Comparison of ENCODE assay signal across 8 cellular contexts in the genomic region with DNA sequence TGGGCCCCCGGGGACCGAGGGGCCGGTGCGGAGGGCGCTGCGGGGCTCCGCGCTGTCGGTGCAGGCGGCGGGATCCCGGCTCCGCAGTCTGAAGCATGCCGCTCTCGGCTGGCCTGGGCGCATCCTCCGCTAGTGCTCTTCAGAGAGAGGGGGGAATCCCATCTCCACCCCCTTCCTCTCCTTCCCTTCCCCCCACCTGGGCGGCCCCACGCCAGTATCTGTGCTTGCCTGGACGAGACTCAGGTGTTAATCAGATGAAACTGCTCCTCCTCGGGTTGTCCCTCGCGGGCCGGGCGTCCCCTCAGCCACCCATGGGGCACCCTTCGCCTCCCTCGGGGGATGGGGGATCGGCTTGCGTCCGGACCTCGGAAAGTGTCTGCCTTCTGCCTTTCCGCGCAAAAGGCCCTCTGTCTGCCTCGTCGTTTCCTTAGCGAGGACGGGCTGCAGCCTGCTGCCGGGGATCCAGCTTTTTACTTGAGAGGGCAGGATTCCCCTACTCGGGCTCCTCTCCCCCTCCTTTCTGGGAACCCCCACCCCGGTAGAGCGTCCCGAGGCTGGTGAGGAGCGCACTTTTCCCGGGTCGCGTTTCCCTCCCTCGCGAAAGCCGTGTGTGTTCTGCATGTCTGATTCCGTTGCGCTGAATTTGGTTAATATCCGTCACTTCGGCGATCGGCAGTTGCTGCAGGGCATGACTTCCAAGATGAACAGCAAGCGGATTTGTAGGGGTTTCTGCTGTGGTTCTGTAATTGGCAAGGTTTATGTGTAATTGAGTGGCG. TPM values are rescaled to one million over a fixed set of nuclear protein-coding genes. Genes with fewer than 3 reads are reported as not detected.
DNase-seq lines count a peak whose midpoint lies in the region; ATAC-seq and TF ChIP-seq lines count a peak whose summit lies in the region.

No MANE protein-coding gene starts in this region.

- intact Hi-C loops in CD14-positive monocyte (cut with micrococcal nuclease), result no loop called here

- TF ChIP-seq CTCF in CD14-positive monocyte (IDR thresholded peaks at IDR 0.05) (no peak), LNCaP clone FGC (IDR thresholded peaks at IDR 0.05; ENCODE audit: control insufficient read depth, extremely low read depth, insufficient read depth) (no peak), choroid plexus epithelial cell (conservative IDR thresholded peaks at IDR 0.05; ENCODE audit: low read depth, low read length) (no peak)

- H3K4me3 ChIP-seq in LNCaP clone FGC (ENCODE audit: low read depth, low read length) (peak overlapping the region; percentile 97), choroid plexus epithelial cell (ENCODE audit: low read depth, low read length) (peak overlapping the region; percentile 93)

- peaks cover 0 to 2% of the 10 kb centered on the region in 2 donors for H3K36me3 Mint-ChIP-seq in CD14-positive monocyte

- ATAC-seq in GM19467 (IDR thresholded peaks at IDR 0.05; ENCODE audit: unreplicated experiment), result peak; percentile 24

- DNase-seq in CD14-positive monocyte (ENCODE audit: low spot score), result no peak
- DNase-seq in LNCaP clone FGC (ENCODE audit: low read depth), result no peak
- peak; percentile 29 to 37 for DNase-seq in activated CD4-positive, alpha-beta T cell treated with anti-CD3 and anti-CD28 coated beads for 24 hours (ENCODE audit: low read depth in 2 of 2)
- DNase-seq in choroid plexus epithelial cell (ENCODE audit: low read depth), result peak; percentile 33
- DNase-seq in left kidney (ENCODE audit: low read depth, low spot score), result peak; percentile 69
- peak; percentile 20 to 44 (median 34) for DNase-seq in stimulated activated CD4-positive, alpha-beta T cell treated with anti-CD3 and anti-CD28 coated beads, Interleukin-1b, Interleukin-23, amount 100 ng/mL, for 24 hours (ENCODE audit: low read depth in 4 of 4, low spot score in 1 of 4)
- DNase-seq in middle frontal gyrus (ENCODE audit: extremely low spot score, low spot score), result no peak

- H3K27me3 Mint-ChIP-seq in CD14-positive monocyte (ENCODE audit: low read depth in 3 of 3), result peaks cover 19 to 22% (median 20%) of the 10 kb centered on the region in 3 donors

- peak overlapping the region; percentile 85 to 97 for H3K4me3 Mint-ChIP-seq in CD14-positive monocyte

- H3K27ac Mint-ChIP-seq in CD14-positive monocyte, result peak overlapping the region in 1 of 7 donors; percentile 10

- peaks cover 32% of the 10 kb centered on the region for H3K4me1 Mint-ChIP-seq in CD14-positive monocyte

- H3K9me3 Mint-ChIP-seq in CD14-positive monocyte, result peaks cover 0 to 4% (median 0%) of the 10 kb centered on the region in 7 donors

RNA-seq across cellular contexts. Expression of a gene that starts 1.1 kb away (rescaled TPM):
- polyA plus RNA-seq in CD14-positive monocyte, result 1 to 10 TPM; 1.9 to 3.0 TPM

RNA-seq across cellular contexts. Expression of a gene that starts 22.9 kb away (rescaled TPM):
- not detected for polyA plus RNA-seq in CD14-positive monocyte

Comparison
In these comparisons a context has a peak if more than half of its experiments do, and no peak if none do; other contexts are left out.
1. DNase-seq: peak in activated CD4-positive, alpha-beta T cell treated with anti-CD3 and anti-CD28 coated beads for 24 hours (2 of 2), choroid plexus epithelial cell (single experiment), left kidney (single experiment) and stimulated activated CD4-positive, alpha-beta T cell treated with anti-CD3 and anti-CD28 coated beads, Interleukin-1b, Interleukin-23, amount 100 ng/mL, for 24 hours (4 of 4); none in CD14-positive monocyte (single experiment), LNCaP clone FGC (single experiment) and middle frontal gyrus (single experiment).